ENCODE assay signal across 20 cellular contexts in genomic region chr3:55877703-55878102, GRCh38.
DNase-seq lines count a peak whose midpoint lies in the region; ATAC-seq and TF ChIP-seq lines count a peak whose summit lies in the region.
"Had no signal": no experiment of that assay in that cellular context is flagged by ENCODE, and none has a peak within 500 bp of the region (broad histone marks: within the 10 kb centered on the region; RNA-seq: fewer than 3 reads in every experiment).

No MANE protein-coding gene starts in this region.

- no peaks in the 10 kb centered on the region for H3K9me2 ChIP-seq in Karpas-422 (replicated peaks; ENCODE audit: insufficient read depth, low read length)

- no peak overlapping the region for H3K27ac ChIP-seq in Karpas-422 (ENCODE audit: low read length)
- H3K27ac ChIP-seq in endodermal cell (ENCODE audit: low read depth, low read length): no peak overlapping the region
- H3K27ac ChIP-seq: KMS-11, uterus had no signal

- H3K9ac ChIP-seq in Karpas-422 (ENCODE audit: low read length): no peak overlapping the region
- no peak overlapping the region for H3K9ac ChIP-seq in endodermal cell (ENCODE audit: extremely low read depth, low read length, poor library complexity, severe bottlenecking)
- H3K9ac ChIP-seq: KMS-11 had no signal

- H3K4me2 ChIP-seq in Karpas-422 (ENCODE audit: low read depth, low read length, poor library complexity, severe bottlenecking): no peak overlapping the region
- H3K4me2 ChIP-seq: KMS-11 had no signal

- H2AFZ ChIP-seq in Karpas-422 (ENCODE audit: low read length): no peak overlapping the region

- H3K27ac Mint-ChIP-seq in endodermal cell: no peak overlapping the region
- no peak overlapping the region for H3K27ac Mint-ChIP-seq in stimulated activated effector memory CD8-positive, alpha-beta T cell treated with anti-CD3 and anti-CD28 coated beads, Interleukin-12 subunit alpha, Interleukin-12 subunit beta, amount 100 ng/mL, for 72 hours
- no peak overlapping the region for H3K27ac Mint-ChIP-seq in activated CD4-positive, alpha-beta memory T cell treated with anti-CD3 and anti-CD28 coated beads for 36 hours
- H3K27ac Mint-ChIP-seq: activated CD4-positive, alpha-beta memory T cell treated with anti-CD3 and anti-CD28 coated beads, Interleukin-2, amount 10 ng/mL, durations not matched to agents 7 days and 5 days; activated naive CD4-positive, alpha-beta T cell treated with anti-CD3 and anti-CD28 coated beads for 36 hours had no signal

- H3K9me3 Mint-ChIP-seq in endodermal cell: no peaks in the 10 kb centered on the region
- H3K9me3 Mint-ChIP-seq in stimulated activated effector memory CD8-positive, alpha-beta T cell treated with anti-CD3 and anti-CD28 coated beads, Interleukin-12 subunit alpha, Interleukin-12 subunit beta, amount 100 ng/mL, for 72 hours: no peaks in the 10 kb centered on the region
- H3K9me3 Mint-ChIP-seq in activated CD4-positive, alpha-beta memory T cell treated with anti-CD3 and anti-CD28 coated beads for 36 hours: no peaks in the 10 kb centered on the region
- H3K9me3 Mint-ChIP-seq: activated naive CD4-positive, alpha-beta T cell treated with anti-CD3 and anti-CD28 coated beads for 36 hours had no signal

- CTCF ChIA-PET in activated CD4-positive, alpha-beta memory T cell treated with anti-CD3 and anti-CD28 coated beads for 36 hours (lab: Charles Lee): no interaction called here

- no peaks in the 10 kb centered on the region for H3K36me3 Mint-ChIP-seq in endodermal cell (ENCODE audit: low read depth)
- no peaks in the 10 kb centered on the region for H3K36me3 Mint-ChIP-seq in stimulated activated effector memory CD8-positive, alpha-beta T cell treated with anti-CD3 and anti-CD28 coated beads, Interleukin-12 subunit alpha, Interleukin-12 subunit beta, amount 100 ng/mL, for 72 hours
- no peaks in the 10 kb centered on the region for H3K36me3 Mint-ChIP-seq in activated CD4-positive, alpha-beta memory T cell treated with anti-CD3 and anti-CD28 coated beads for 36 hours

- POLR2A ChIA-PET in activated CD4-positive, alpha-beta memory T cell treated with anti-CD3 and anti-CD28 coated beads for 36 hours (lab: Charles Lee): no interaction called here

- H3K27me3 ChIP-seq in Karpas-422 (ENCODE audit: low read length): no peaks in the 10 kb centered on the region
- H3K27me3 ChIP-seq in endodermal cell (ENCODE audit: control insufficient read depth, insufficient read depth, low read length, poor library complexity, severe bottlenecking): no peaks in the 10 kb centered on the region
- H3K27me3 ChIP-seq: uterus had no signal

- H3K4me3 ChIP-seq in Karpas-422 (ENCODE audit: low read length): no peak overlapping the region
- no peak overlapping the region for H3K4me3 ChIP-seq in endodermal cell (ENCODE audit: low read length)
- H3K4me3 ChIP-seq in retinal pigment epithelial cell (ENCODE audit: low read length): no peak overlapping the region
- H3K4me3 ChIP-seq: uterus had no signal

- H3K36me3 ChIP-seq in Karpas-422 (ENCODE audit: insufficient read depth, low read length) (no peaks in the 10 kb centered on the region), endodermal cell (ENCODE audit: control insufficient read depth, insufficient read depth, low read length) (no peaks in the 10 kb centered on the region)
- H3K36me3 ChIP-seq: uterus had no signal

- H4K20me1 ChIP-seq in Karpas-422 (ENCODE audit: insufficient read depth, low read depth, low read length): no peaks in the 10 kb centered on the region

- no peaks in the 10 kb centered on the region for H3K9me3 ChIP-seq in Karpas-422 (ENCODE audit: low read length)
- H3K9me3 ChIP-seq in endodermal cell (ENCODE audit: control insufficient read depth, low read length): no peaks in the 10 kb centered on the region
- H3K9me3 ChIP-seq: uterus had no signal

- intact Hi-C loops in activated CD4-positive, alpha-beta memory T cell treated with anti-CD3 and anti-CD28 coated beads for 36 hours (cut with micrococcal nuclease): no loop called here

- no peak overlapping the region for H3K4me3 Mint-ChIP-seq in endodermal cell
- no peak overlapping the region for H3K4me3 Mint-ChIP-seq in stimulated activated effector memory CD8-positive, alpha-beta T cell treated with anti-CD3 and anti-CD28 coated beads, Interleukin-12 subunit alpha, Interleukin-12 subunit beta, amount 100 ng/mL, for 72 hours
- H3K4me3 Mint-ChIP-seq in activated CD4-positive, alpha-beta memory T cell treated with anti-CD3 and anti-CD28 coated beads for 36 hours: no peak overlapping the region
- H3K4me3 Mint-ChIP-seq: activated CD4-positive, alpha-beta memory T cell treated with anti-CD3 and anti-CD28 coated beads, Interleukin-2, amount 10 ng/mL, durations not matched to agents 7 days and 5 days; activated naive CD4-positive, alpha-beta T cell treated with anti-CD3 and anti-CD28 coated beads for 36 hours had no signal

- 79% methylated on average over 3 of the region's 4 CpGs; no CpG with 5 or more reads in 1 of the 2 experiments for WGBS in endodermal cell (ENCODE audit: insufficient coverage in 1 of 2, insufficient read length in 1 of 2), 2 experiments

- no peaks in the 10 kb centered on the region for H3K27me3 Mint-ChIP-seq in endodermal cell (ENCODE audit: insufficient read depth)
- no peaks in the 10 kb centered on the region for H3K27me3 Mint-ChIP-seq in activated CD4-positive, alpha-beta memory T cell treated with anti-CD3 and anti-CD28 coated beads for 36 hours
- H3K27me3 Mint-ChIP-seq: activated CD4-positive, alpha-beta memory T cell treated with anti-CD3 and anti-CD28 coated beads, Interleukin-2, amount 10 ng/mL, durations not matched to agents 7 days and 5 days had no signal

- peaks cover 3% of the 10 kb centered on the region for H3K4me1 Mint-ChIP-seq in endodermal cell
- no peaks in the 10 kb centered on the region for H3K4me1 Mint-ChIP-seq in stimulated activated effector memory CD8-positive, alpha-beta T cell treated with anti-CD3 and anti-CD28 coated beads, Interleukin-12 subunit alpha, Interleukin-12 subunit beta, amount 100 ng/mL, for 72 hours
- no peaks in the 10 kb centered on the region for H3K4me1 Mint-ChIP-seq in activated CD4-positive, alpha-beta memory T cell treated with anti-CD3 and anti-CD28 coated beads for 36 hours (ENCODE audit: low read depth)
- H3K4me1 Mint-ChIP-seq: activated CD4-positive, alpha-beta memory T cell treated with anti-CD3 and anti-CD28 coated beads, Interleukin-2, amount 10 ng/mL, durations not matched to agents 7 days and 5 days had no signal

- TF ChIP-seq CTCF in GM12873 (IDR thresholded peaks at IDR 0.05; ENCODE audit: insufficient read depth, low read depth, low read length, missing control alignments): peak; percentile 18
- peak; percentile 73 for TF ChIP-seq CTCF in endodermal cell (conservative IDR thresholded peaks at IDR 0.05)
- peak; percentile 4 for TF ChIP-seq CTCF in retinal pigment epithelial cell (conservative IDR thresholded peaks at IDR 0.05; ENCODE audit: low read depth, low read length)

- H3K79me2 ChIP-seq in Karpas-422 (ENCODE audit: low read length): no peaks in the 10 kb centered on the region

- H3K4me1 ChIP-seq in Karpas-422 (ENCODE audit: low read length) (peaks cover 13% of the 10 kb centered on the region), endodermal cell (ENCODE audit: control insufficient read depth, insufficient read depth, low read length) (no peaks in the 10 kb centered on the region)
- H3K4me1 ChIP-seq: uterus had no signal

- no peak for ATAC-seq in stimulated activated effector memory CD8-positive, alpha-beta T cell treated with anti-CD3 and anti-CD28 coated beads, Interleukin-12 subunit alpha, Interleukin-12 subunit beta, amount 100 ng/mL, for 72 hours
- no peak for ATAC-seq in HG03378 (IDR thresholded peaks at IDR 0.05; ENCODE audit: unreplicated experiment)
- ATAC-seq: Right ventricle myocardium inferior had no signal

- DNase-seq in Karpas-422: peak; percentile 53
- no peak for DNase-seq in endodermal cell
- no peak for DNase-seq in retinal pigment epithelial cell (ENCODE audit: low read depth)
- DNase-seq in stimulated activated effector memory CD8-positive, alpha-beta T cell treated with anti-CD3 and anti-CD28 coated beads, Interleukin-12 subunit alpha, Interleukin-12 subunit beta, amount 100 ng/mL, for 72 hours (ENCODE audit: low spot score in 2 of 2): no peak
- DNase-seq in activated CD4-positive, alpha-beta memory T cell treated with anti-CD3 and anti-CD28 coated beads for 36 hours: no peak
- DNase-seq: activated CD4-positive, alpha-beta memory T cell treated with anti-CD3 and anti-CD28 coated beads, Interleukin-2, amount 10 ng/mL, durations not matched to agents 7 days and 5 days; activated CD4-positive, CD25-positive, alpha-beta regulatory T cell; activated naive CD4-positive, alpha-beta T cell treated with anti-CD3 and anti-CD28 coated beads for 36 hours; AML-193; amygdala; foreskin fibroblast; H7; hippocampal formation; NCI-H1048; NCI-H187; uterus had no signal

Comparison
In these comparisons a context has a peak if more than half of its experiments do, and no peak if none do; other contexts are left out.
1. CTCF ChIP-seq: peak in every context shown above with its lines; median percentile 73 in endodermal cell; 18 in GM12873; 4 in retinal pigment epithelial cell.